1 cellular context compared by ENCODE assay signal in the genomic region with DNA sequence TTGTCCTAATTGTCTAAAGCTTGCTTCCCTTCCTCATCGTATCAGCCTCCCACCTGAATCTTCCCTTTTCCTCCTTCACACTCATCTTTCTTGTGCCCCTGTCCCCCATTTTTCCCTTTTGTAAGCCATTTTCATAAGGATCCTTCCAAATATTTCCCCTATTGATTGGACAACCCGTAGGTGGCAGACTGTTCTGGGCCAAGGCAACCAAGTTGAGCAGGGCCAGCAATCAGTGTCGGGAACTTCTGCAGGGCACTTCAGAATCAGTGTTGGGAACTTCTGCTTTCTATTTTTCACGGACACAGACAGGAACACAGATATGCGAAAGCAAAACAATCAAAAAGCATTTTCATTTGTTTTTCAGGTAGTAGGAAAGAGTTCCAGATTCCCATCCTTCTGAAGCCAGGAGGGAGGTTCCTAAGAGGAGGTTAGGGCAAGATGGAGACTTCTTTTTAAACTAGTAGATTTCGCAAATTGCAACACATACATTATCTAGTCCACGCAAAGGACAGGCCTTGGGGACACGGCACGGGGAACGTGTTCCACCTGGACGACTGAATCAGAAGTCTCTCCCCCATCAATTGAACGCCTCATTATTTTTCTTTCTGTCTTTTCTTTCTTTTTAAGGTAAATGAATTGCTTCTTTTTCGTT.
TF ChIP-seq lines count a peak whose summit lies in the region.

No MANE protein-coding gene starts in this region.

TF ChIP-seq in HEK293, 187 proteins besides CTCF, POLR2A, EP300 and RAD21 (continued from another document):
- TF ChIP-seq, protein P1, sequence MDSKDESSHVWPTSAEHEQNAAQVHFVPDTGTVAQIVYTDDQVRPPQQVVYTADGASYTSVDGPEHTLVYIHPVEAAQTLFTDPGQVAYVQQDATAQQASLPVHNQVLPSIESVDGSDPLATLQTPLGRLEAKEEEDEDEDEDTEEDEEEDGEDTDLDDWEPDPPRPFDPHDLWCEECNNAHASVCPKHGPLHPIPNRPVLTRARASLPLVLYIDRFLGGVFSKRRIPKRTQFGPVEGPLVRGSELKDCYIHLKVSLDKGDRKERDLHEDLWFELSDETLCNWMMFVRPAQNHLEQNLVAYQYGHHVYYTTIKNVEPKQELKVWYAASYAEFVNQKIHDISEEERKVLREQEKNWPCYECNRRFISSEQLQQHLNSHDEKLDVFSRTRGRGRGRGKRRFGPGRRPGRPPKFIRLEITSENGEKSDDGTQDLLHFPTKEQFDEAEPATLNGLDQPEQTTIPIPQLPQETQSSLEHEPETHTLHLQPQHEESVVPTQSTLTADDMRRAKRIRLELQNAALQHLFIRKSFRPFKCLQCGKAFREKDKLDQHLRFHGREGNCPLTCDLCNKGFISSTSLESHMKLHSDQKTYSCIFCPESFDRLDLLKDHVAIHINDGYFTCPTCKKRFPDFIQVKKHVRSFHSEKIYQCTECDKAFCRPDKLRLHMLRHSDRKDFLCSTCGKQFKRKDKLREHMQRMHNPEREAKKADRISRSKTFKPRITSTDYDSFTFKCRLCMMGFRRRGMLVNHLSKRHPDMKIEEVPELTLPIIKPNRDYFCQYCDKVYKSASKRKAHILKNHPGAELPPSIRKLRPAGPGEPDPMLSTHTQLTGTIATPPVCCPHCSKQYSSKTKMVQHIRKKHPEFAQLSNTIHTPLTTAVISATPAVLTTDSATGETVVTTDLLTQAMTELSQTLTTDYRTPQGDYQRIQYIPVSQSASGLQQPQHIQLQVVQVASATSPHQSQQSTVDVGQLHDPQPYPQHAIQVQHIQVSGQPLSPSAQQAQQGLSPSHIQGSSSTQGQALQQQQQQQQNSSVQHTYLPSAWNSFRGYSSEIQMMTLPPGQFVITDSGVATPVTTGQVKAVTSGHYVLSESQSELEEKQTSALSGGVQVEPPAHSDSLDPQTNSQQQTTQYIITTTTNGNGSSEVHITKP (tag by site-specific recombination; IDR thresholded peaks at IDR 0.05): peak; percentile 75
